Comparison of ENCODE assay signal across 23 cellular contexts in genomic region chr1:186502087-186502486, GRCh38. TPM values are rescaled to one million over a fixed set of nuclear protein-coding genes. Genes with fewer than 3 reads are reported as not detected.
DNase-seq lines count a peak whose midpoint lies in the region; ATAC-seq and TF ChIP-seq lines count a peak whose summit lies in the region.
"Had no signal": no experiment of that assay in that cellular context is flagged by ENCODE, and none has a peak within 500 bp of the region (broad histone marks: within the 10 kb centered on the region; RNA-seq: fewer than 3 reads in every experiment).

No MANE protein-coding gene starts in this region.

- no peak overlapping the region for H3K4me2 ChIP-seq in neural progenitor cell

- no peaks in the 10 kb centered on the region for H3K36me3 Mint-ChIP-seq in neural progenitor cell

- peaks cover 8% of the 10 kb centered on the region for H3K9me3 Mint-ChIP-seq in neural progenitor cell

- intact Hi-C loops in right lobe of liver (cut with DNase I) = no loop called here

- peak overlapping the region; percentile 95 for H3K27ac ChIP-seq in RWPE2 (ENCODE audit: poor library complexity, severe bottlenecking)
- no peak overlapping the region for H3K27ac ChIP-seq in right lobe of liver
- H3K27ac ChIP-seq in neural progenitor cell = no peak overlapping the region
- H3K27ac ChIP-seq: psoas muscle had no signal

- H3K4me3 Mint-ChIP-seq in neural progenitor cell = no peak overlapping the region
- H3K4me3 Mint-ChIP-seq: endodermal cell; naive thymus-derived CD8-positive, alpha-beta T cell; stimulated activated naive CD8-positive, alpha-beta T cell treated with anti-CD3 and anti-CD28 coated beads, Interleukin-15, Interleukin-2, amounts not matched to agents 100 ng/mL and 50 ng/mL, for 24 hours had no signal

- no peaks in the 10 kb centered on the region for H3K27me3 Mint-ChIP-seq in neural progenitor cell (ENCODE audit: insufficient read depth, low read depth)
- H3K27me3 Mint-ChIP-seq: naive thymus-derived CD8-positive, alpha-beta T cell; stimulated activated naive CD8-positive, alpha-beta T cell treated with anti-CD3 and anti-CD28 coated beads, Interleukin-15, Interleukin-2, amounts not matched to agents 100 ng/mL and 50 ng/mL, for 24 hours had no signal

- no peaks in the 10 kb centered on the region for H3K4me1 Mint-ChIP-seq in neural progenitor cell
- H3K4me1 Mint-ChIP-seq: naive thymus-derived CD8-positive, alpha-beta T cell had no signal

- H3K27me3 ChIP-seq in RWPE2 (ENCODE audit: insufficient read depth, poor library complexity, severe bottlenecking) = no peaks in the 10 kb centered on the region
- no peaks in the 10 kb centered on the region for H3K27me3 ChIP-seq in right lobe of liver
- H3K27me3 ChIP-seq in neural progenitor cell = no peaks in the 10 kb centered on the region

- no peak overlapping the region for H2AFZ ChIP-seq in neural progenitor cell (replicated peaks)

- no peak overlapping the region for H3K9ac ChIP-seq in neural progenitor cell

- DNase-seq in AG09319 (ENCODE audit: extremely low read depth, low read depth) (peak; percentile 59), RWPE2 (ENCODE audit: low spot score) (no peak), hippocampal formation (lab: John Stamatoyannopoulos, UW) (no peak), right lobe of liver (no peak), neural progenitor cell (ENCODE audit: low spot score) (no peak)
- DNase-seq: ACHN; cerebellar nuclear complex; COR-L47; endodermal cell; mammary epithelial cell; naive thymus-derived CD8-positive, alpha-beta T cell; NCI-H2029; NCI-H526 treated with DMSO at 0.1 percent for 48 hours; psoas muscle; RPMI8226; stimulated activated CD4-positive, alpha-beta T cell treated with anti-CD3 and anti-CD28 coated beads, Interleukin-12 subunit alpha, Interleukin-12 subunit beta, amount 100 ng/mL, for 4 hours had no signal

- H3K36me3 ChIP-seq in RWPE2 (ENCODE audit: low read depth) (no peaks in the 10 kb centered on the region), right lobe of liver (no peaks in the 10 kb centered on the region), neural progenitor cell (no peaks in the 10 kb centered on the region)

- TF ChIP-seq CTCF in AG09319 (IDR thresholded peaks at IDR 0.05; ENCODE audit: low read depth, low read length) (no peak), RWPE2 (IDR thresholded peaks at IDR 0.05; ENCODE audit: poor library complexity, severe bottlenecking) (no peak), right lobe of liver (IDR thresholded peaks at IDR 0.05) (no peak), neural progenitor cell (IDR thresholded peaks at IDR 0.05) (no peak)

- H3K9me3 ChIP-seq in RWPE2 (ENCODE audit: severe bottlenecking) (no peaks in the 10 kb centered on the region), right lobe of liver (no peaks in the 10 kb centered on the region), neural progenitor cell (ENCODE audit: low read depth) (no peaks in the 10 kb centered on the region)

- no peak for TF ChIP-seq POLR2A in right lobe of liver (IDR thresholded peaks at IDR 0.05)

- peaks cover 33% of the 10 kb centered on the region for H3K4me1 ChIP-seq in RWPE2 (ENCODE audit: insufficient read depth, poor library complexity, severe bottlenecking)
- no peaks in the 10 kb centered on the region for H3K4me1 ChIP-seq in right lobe of liver
- peaks cover 28% of the 10 kb centered on the region for H3K4me1 ChIP-seq in neural progenitor cell
- H3K4me1 ChIP-seq: psoas muscle had no signal

- H3K4me3 ChIP-seq in RWPE2 (ENCODE audit: severe bottlenecking) = no peak overlapping the region
- no peak overlapping the region for H3K4me3 ChIP-seq in right lobe of liver
- H3K4me3 ChIP-seq in neural progenitor cell = no peak overlapping the region
- H3K4me3 ChIP-seq: psoas muscle had no signal

- no peaks in the 10 kb centered on the region for H4K20me1 ChIP-seq in neural progenitor cell (ENCODE audit: low read depth)

- ATAC-seq in GM19351 (IDR thresholded peaks at IDR 0.05; ENCODE audit: unreplicated experiment) (peak; percentile 69), HG02885 (IDR thresholded peaks at IDR 0.05; ENCODE audit: poor library complexity, unreplicated experiment) (peak; percentile 73), RWPE2 (ENCODE audit: low read depth) (no peak), HG03439 (IDR thresholded peaks at IDR 0.05; ENCODE audit: unreplicated experiment) (no peak), right lobe of liver (no peak)
- ATAC-seq: naive thymus-derived CD8-positive, alpha-beta T cell; psoas muscle had no signal

- no peaks in the 10 kb centered on the region for H3K79me2 ChIP-seq in neural progenitor cell (ENCODE audit: low read depth)

- no peak overlapping the region for H3K27ac Mint-ChIP-seq in neural progenitor cell
- H3K27ac Mint-ChIP-seq: activated T-helper 2 cell treated with anti-CD3 and anti-CD28 coated beads, Interferon-gamma antibody, Interleukin-2, Interleukin-4, amounts not matched to agents 10 μg/mL and 5 μg/mL and 100 μg/mL, durations not matched to agents 14 hours and 24 hours and 36 hours; endodermal cell; naive thymus-derived CD8-positive, alpha-beta T cell; stimulated activated naive CD8-positive, alpha-beta T cell treated with anti-CD3 and anti-CD28 coated beads, Interleukin-15, Interleukin-2, amounts not matched to agents 100 ng/mL and 50 ng/mL, for 24 hours had no signal

- H3F3A ChIP-seq in neural progenitor cell (ENCODE audit: low read depth) = peaks cover 18% of the 10 kb centered on the region

RNA-seq across cellular contexts. Expression of gene PDC, which starts 41.2 kb away (rescaled TPM):
- not detected for total RNA-seq in right lobe of liver
- not detected in 2 replicates for total RNA-seq in neural progenitor cell (ENCODE audit: low replicate concordance)
- total RNA-seq: activated T-helper 2 cell treated with anti-CD3 and anti-CD28 coated beads, Interferon-gamma antibody, Interleukin-2, Interleukin-4, amounts not matched to agents 10 μg/mL and 5 μg/mL and 100 μg/mL, durations not matched to agents 14 hours and 24 hours and 36 hours; endodermal cell; H4; mammary epithelial cell; naive thymus-derived CD8-positive, alpha-beta T cell; psoas muscle; T-helper 1 cell treated with Interleukin-12 subunit alpha and Interleukin-12 subunit beta and Interleukin-4 antibody, amounts not matched to agents 30 ng/mL and 1 ng/mL, for 36 hours had no signal

Comparison
In these comparisons a context has a peak if more than half of its experiments do, and no peak if none do; other contexts are left out.
1. ATAC-seq: peak in GM19351 (single experiment) and HG02885 (single experiment); none in RWPE2 (single experiment), HG03439 (single experiment) and right lobe of liver (0 of 4).